In genomic region chr2:69827796-69828540, GRCh38 we compare ENCODE assay signal across 12 cellular contexts. TPM values are rescaled to one million over a fixed set of nuclear protein-coding genes. Genes with fewer than 3 reads are reported as not detected.
A peak's percentile ranks its signal among the peaks of the same experiment; 100 is the strongest.
DNase-seq lines count a peak whose midpoint lies in the region; ATAC-seq and TF ChIP-seq lines count a peak whose summit lies in the region.
"Had no signal": no experiment of that assay in that cellular context is flagged by ENCODE, and none has a peak within 500 bp of the region (broad histone marks: within the 10 kb centered on the region; RNA-seq: fewer than 3 reads in every experiment).

No MANE protein-coding gene starts in this region.

- POLR2A ChIA-PET in PC-3 (lab: Charles Lee; ENCODE audit: unreplicated experiment), result no interaction called here

- no peaks in the 10 kb centered on the region for H3K27me3 Mint-ChIP-seq in stimulated activated naive CD8-positive, alpha-beta T cell treated with anti-CD3 and anti-CD28 coated beads, Interleukin-15, Interleukin-2, amounts not matched to agents 100 ng/mL and 50 ng/mL, for 24 hours
- no peaks in the 10 kb centered on the region for H3K27me3 Mint-ChIP-seq in activated T-helper 1 cell treated with anti-CD3 and anti-CD28 coated beads, Interleukin-12 subunit alpha, Interleukin-12 subunit beta, Interleukin-2, Interleukin-4 antibody, amounts not matched to agents 30 ng/mL and 10 ng/mL and 1 ng/mL, durations not matched to agents 14 hours and 24 hours and 36 hours (ENCODE audit: insufficient read depth)

- no TSS peak for BruUV-seq in PC-3 (replicated peaks; lab: Mats Ljungman, UMichigan)

- H3K27ac ChIP-seq in iPS-18a (ENCODE audit: low read length) (no peak overlapping the region), PC-3 (ENCODE audit: low read length) (no peak overlapping the region)

- intact Hi-C loops in activated T-helper 1 cell treated with anti-CD3 and anti-CD28 coated beads, Interleukin-12 subunit alpha, Interleukin-12 subunit beta, Interleukin-2, Interleukin-4 antibody, amounts not matched to agents 30 ng/mL and 10 ng/mL and 1 ng/mL, durations not matched to agents 14 hours and 24 hours and 36 hours (cut with micrococcal nuclease), result loop anchor here (2.0 to 5.0 kb wide), 3 partner anchors 53 to 441 kb away; partner anchors contain the start of gene GFPT1
- intact Hi-C loops in PC-3 (cut with micrococcal nuclease), result no loop called here

- peaks cover 19% of the 10 kb centered on the region for H3K36me3 Mint-ChIP-seq in stimulated activated naive CD8-positive, alpha-beta T cell treated with anti-CD3 and anti-CD28 coated beads, Interleukin-15, Interleukin-2, amounts not matched to agents 100 ng/mL and 50 ng/mL, for 24 hours (ENCODE audit: low read depth)
- H3K36me3 Mint-ChIP-seq in activated T-helper 1 cell treated with anti-CD3 and anti-CD28 coated beads, Interleukin-12 subunit alpha, Interleukin-12 subunit beta, Interleukin-2, Interleukin-4 antibody, amounts not matched to agents 30 ng/mL and 10 ng/mL and 1 ng/mL, durations not matched to agents 14 hours and 24 hours and 36 hours (ENCODE audit: low read depth), result peaks cover 3% of the 10 kb centered on the region

- H4K20me1 ChIP-seq in PC-3 (ENCODE audit: low read length), result no peaks in the 10 kb centered on the region

- DNase-seq in stimulated activated naive CD8-positive, alpha-beta T cell treated with anti-CD3 and anti-CD28 coated beads, Interleukin-15, Interleukin-2, amounts not matched to agents 100 U/mL and 50 U/mL, for 24 hours, result no peak
- DNase-seq in activated T-helper 1 cell treated with anti-CD3 and anti-CD28 coated beads, Interleukin-12 subunit alpha, Interleukin-12 subunit beta, Interleukin-2, Interleukin-4 antibody, amounts not matched to agents 30 ng/mL and 10 ng/mL and 1 ng/mL, durations not matched to agents 14 hours and 24 hours and 36 hours (ENCODE audit: low spot score), result no peak
- no peak for DNase-seq in middle frontal gyrus (ENCODE audit: extremely low spot score, low spot score)
- DNase-seq in cerebellum (ENCODE audit: low spot score), result no peak
- no peak for DNase-seq in PC-3
- DNase-seq in NCI-H748 treated with DMSO at 0.1 percent for 48 hours (lab: John Stamatoyannopoulos, UW), result no peak
- DNase-seq: activated CD4-positive, alpha-beta T cell treated with anti-CD3 and anti-CD28 coated beads, Interleukin-2, amount 50 U/mL, for 48 hours; colonic mucosa; NCI-H1105; Peyer's patch had no signal

- H3K9me3 Mint-ChIP-seq in stimulated activated naive CD8-positive, alpha-beta T cell treated with anti-CD3 and anti-CD28 coated beads, Interleukin-15, Interleukin-2, amounts not matched to agents 100 ng/mL and 50 ng/mL, for 24 hours, result no peaks in the 10 kb centered on the region
- H3K9me3 Mint-ChIP-seq in activated T-helper 1 cell treated with anti-CD3 and anti-CD28 coated beads, Interleukin-12 subunit alpha, Interleukin-12 subunit beta, Interleukin-2, Interleukin-4 antibody, amounts not matched to agents 30 ng/mL and 10 ng/mL and 1 ng/mL, durations not matched to agents 14 hours and 24 hours and 36 hours, result no peaks in the 10 kb centered on the region

- no peak for TF ChIP-seq CTCF in PC-3 (conservative IDR thresholded peaks at IDR 0.05; ENCODE audit: low read depth, low read length)

- peak overlapping the region; percentile 95 for H3K4me3 Mint-ChIP-seq in stimulated activated naive CD8-positive, alpha-beta T cell treated with anti-CD3 and anti-CD28 coated beads, Interleukin-15, Interleukin-2, amounts not matched to agents 100 ng/mL and 50 ng/mL, for 24 hours
- H3K4me3 Mint-ChIP-seq in activated T-helper 1 cell treated with anti-CD3 and anti-CD28 coated beads, Interleukin-12 subunit alpha, Interleukin-12 subunit beta, Interleukin-2, Interleukin-4 antibody, amounts not matched to agents 30 ng/mL and 10 ng/mL and 1 ng/mL, durations not matched to agents 14 hours and 24 hours and 36 hours, result peak overlapping the region; percentile 98

- H3K27me3 ChIP-seq in iPS-18a (ENCODE audit: control insufficient read depth, insufficient read depth, low read length) (no peaks in the 10 kb centered on the region), PC-3 (ENCODE audit: low read length) (no peaks in the 10 kb centered on the region)
- H3K27me3 ChIP-seq: colonic mucosa, Peyer's patch had no signal

- no peak for ATAC-seq in stimulated activated naive CD8-positive, alpha-beta T cell treated with anti-CD3 and anti-CD28 coated beads, Interleukin-15, Interleukin-2, amounts not matched to agents 100 U/mL and 50 U/mL, for 24 hours
- ATAC-seq in PC-3, result no peak

- CTCF ChIA-PET in PC-3 (lab: Charles Lee), result interaction anchor here (1.0 to 1.2 kb wide), 2 partner anchors 11 to 103 kb away, joined by 4 read pairs; no protein-coding TSS in a partner anchor

- no peak overlapping the region for H3K4me2 ChIP-seq in PC-3 (ENCODE audit: low read length)

- H3K27ac Mint-ChIP-seq in stimulated activated naive CD8-positive, alpha-beta T cell treated with anti-CD3 and anti-CD28 coated beads, Interleukin-15, Interleukin-2, amounts not matched to agents 100 ng/mL and 50 ng/mL, for 24 hours, result no peak overlapping the region
- H3K27ac Mint-ChIP-seq in activated T-helper 1 cell treated with anti-CD3 and anti-CD28 coated beads, Interleukin-12 subunit alpha, Interleukin-12 subunit beta, Interleukin-2, Interleukin-4 antibody, amounts not matched to agents 30 ng/mL and 10 ng/mL and 1 ng/mL, durations not matched to agents 14 hours and 24 hours and 36 hours, result peak overlapping the region; percentile 80

- H3K4me3 ChIP-seq in iPS-18a (ENCODE audit: low read length) (peak overlapping the region; percentile 94), PC-3 (ENCODE audit: low read length) (no peak overlapping the region)

- H3K36me3 ChIP-seq in iPS-18a (ENCODE audit: control insufficient read depth, low read depth, low read length) (peaks cover 6% of the 10 kb centered on the region), PC-3 (ENCODE audit: low read depth, low read length) (no peaks in the 10 kb centered on the region)
- H3K36me3 ChIP-seq: colonic mucosa had no signal

- H3K9me3 ChIP-seq in iPS-18a (ENCODE audit: control insufficient read depth, low read depth, low read length), result no peaks in the 10 kb centered on the region
- no peaks in the 10 kb centered on the region for H3K9me3 ChIP-seq in PC-3 (ENCODE audit: low read length)
- H3K9me3 ChIP-seq: colonic mucosa, Peyer's patch had no signal

- H3K4me1 ChIP-seq in iPS-18a (ENCODE audit: control insufficient read depth, low read depth, low read length), result peaks cover 8% of the 10 kb centered on the region
- H3K4me1 ChIP-seq in PC-3 (ENCODE audit: insufficient read depth, low read length), result peaks cover 19% of the 10 kb centered on the region

- no peaks in the 10 kb centered on the region for H3F3A ChIP-seq in PC-3 (ENCODE audit: low read length, unreplicated experiment)

- H2AFZ ChIP-seq in PC-3 (ENCODE audit: low read length), result no peak overlapping the region

- H3K9me2 ChIP-seq in PC-3 (replicated peaks; ENCODE audit: low read length), result no peaks in the 10 kb centered on the region

- H3K4me1 Mint-ChIP-seq in stimulated activated naive CD8-positive, alpha-beta T cell treated with anti-CD3 and anti-CD28 coated beads, Interleukin-15, Interleukin-2, amounts not matched to agents 100 ng/mL and 50 ng/mL, for 24 hours (ENCODE audit: low read depth), result peaks cover 48% of the 10 kb centered on the region
- H3K4me1 Mint-ChIP-seq in activated T-helper 1 cell treated with anti-CD3 and anti-CD28 coated beads, Interleukin-12 subunit alpha, Interleukin-12 subunit beta, Interleukin-2, Interleukin-4 antibody, amounts not matched to agents 30 ng/mL and 10 ng/mL and 1 ng/mL, durations not matched to agents 14 hours and 24 hours and 36 hours (ENCODE audit: low read depth), result peaks cover 44% of the 10 kb centered on the region

- H3K79me2 ChIP-seq in PC-3 (ENCODE audit: low read length), result peaks cover 35% of the 10 kb centered on the region

- H3K9ac ChIP-seq in iPS-18a (ENCODE audit: low read length), result no peak overlapping the region
- H3K9ac ChIP-seq in PC-3 (ENCODE audit: low read length), result no peak overlapping the region

RNA-seq across cellular contexts. Expression of gene GMCL1, which starts 1.5 kb away (rescaled TPM):
- total RNA-seq in activated T-helper 1 cell treated with anti-CD3 and anti-CD28 coated beads, Interleukin-12 subunit alpha, Interleukin-12 subunit beta, Interleukin-2, Interleukin-4 antibody, amounts not matched to agents 30 ng/mL and 10 ng/mL and 1 ng/mL, durations not matched to agents 14 hours and 24 hours and 36 hours, result 25.6 and 32.8 TPM in 2 replicates
- total RNA-seq in cerebellum, result 16.2 TPM
- 12.7 TPM in 2 replicates for total RNA-seq in PC-3 (2014; rRNA removed)
